Comparison of ENCODE assay signal across 8 cellular contexts in the genomic region with DNA sequence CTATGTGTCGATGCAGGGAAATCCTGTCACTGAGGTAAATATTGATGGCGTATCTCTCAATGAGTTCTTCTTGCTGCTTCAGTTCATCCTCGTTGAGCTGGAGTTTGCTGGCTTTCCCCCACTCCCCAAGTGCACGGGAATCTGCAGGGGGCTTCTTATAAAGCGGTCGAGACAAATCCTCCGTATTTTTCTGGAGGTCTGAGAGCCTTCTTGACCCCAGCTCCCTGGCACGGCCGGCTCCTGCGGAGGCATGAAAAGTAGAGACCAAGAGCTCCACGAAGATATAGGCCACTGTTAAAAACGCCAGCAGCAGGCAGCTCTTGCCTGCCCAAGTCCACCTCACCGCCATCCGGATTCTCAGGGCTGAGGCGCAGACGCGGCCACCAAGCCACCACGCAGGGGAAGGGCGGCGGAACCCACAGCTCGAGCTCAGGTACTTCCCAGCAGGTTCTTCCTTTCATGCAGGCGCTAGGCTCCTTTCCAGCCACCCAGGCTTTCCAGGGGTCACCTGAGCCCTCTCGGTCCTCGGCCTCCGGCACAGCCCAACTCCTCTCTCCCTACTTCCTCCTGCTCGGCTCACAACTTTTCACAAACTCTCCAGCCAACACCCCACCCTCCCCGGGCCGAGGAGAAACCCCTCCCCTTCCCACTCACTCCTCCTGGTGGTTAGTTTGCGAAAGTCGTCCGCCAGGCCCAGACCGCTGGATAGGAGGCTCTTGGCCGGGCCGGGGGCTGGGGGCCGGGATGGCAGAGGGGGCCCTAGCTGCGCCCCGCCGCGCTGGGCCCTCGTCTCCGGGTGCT. TPM values are rescaled to one million over a fixed set of nuclear protein-coding genes. Genes with fewer than 3 reads are reported as not detected.
DNase-seq lines count a peak whose midpoint lies in the region; ATAC-seq and TF ChIP-seq lines count a peak whose summit lies in the region.

A gene (minus strand): TSS at position 596 of the 801 bp plus-strand sequence. CDS start 247 bp downstream, at position 349.

- CTCF ChIA-PET in activated naive CD4-positive, alpha-beta T cell treated with anti-CD3 and anti-CD28 coated beads, Interleukin-2, amount 10 ng/mL, durations not matched to agents 7 days and 5 days (lab: Charles Lee): interaction anchor here (0.6 to 10.3 kb wide), 16 partner anchors 7 to 943 kb away, joined by 3 to 125 read pairs (median 4); a partner anchor contains a TSS

- intact Hi-C loops in testis (cut with DNase I; ENCODE audit: low total_unique reads): loop anchor here (10.0 kb wide), 1 partner anchor 50 kb away; no protein-coding TSS in a partner anchor

- peak within 1 kb of the TSS; percentile 85 for H3K4me3 ChIP-seq in Jurkat, Clone E6-1 (ENCODE audit: low read length)
- H3K4me3 ChIP-seq in testis: peak within 1 kb of the TSS; percentile 70 to 98

- no peaks in the 10 kb centered on the region for H3K9me3 ChIP-seq in testis

- no peaks in the 10 kb centered on the region for H3K27me3 ChIP-seq in testis

- no peaks in the 10 kb centered on the region for H3K27me3 Mint-ChIP-seq in activated naive CD4-positive, alpha-beta T cell treated with anti-CD3 and anti-CD28 coated beads, Interleukin-2, amount 10 ng/mL, durations not matched to agents 7 days and 5 days

- peak; percentile 41 to 61 (median 56) for TF ChIP-seq CTCF in testis (IDR thresholded peaks at IDR 0.05)

- DNase-seq in ELF-1 (ENCODE audit: low read depth, low spot score) (peak; percentile 89), SK-MEL-5 (ENCODE audit: low read depth, low spot score) (peak; percentile 90), globus pallidus (ENCODE audit: low spot score) (peak; percentile 84), occipital lobe (lab: John Stamatoyannopoulos, UW) (peak; percentile 38), testis (peak; percentile 91)
- DNase-seq in Jurkat, Clone E6-1 (ENCODE audit: low read depth, low spot score): peak; percentile 62
- DNase-seq in activated naive CD4-positive, alpha-beta T cell treated with anti-CD3 and anti-CD28 coated beads, Interleukin-2, amount 10 ng/mL, durations not matched to agents 7 days and 5 days: peak; percentile 86

- H3K9me3 Mint-ChIP-seq in activated naive CD4-positive, alpha-beta T cell treated with anti-CD3 and anti-CD28 coated beads, Interleukin-2, amount 10 ng/mL, durations not matched to agents 7 days and 5 days: no peaks in the 10 kb centered on the region

- peak within 1 kb of the TSS; percentile 91 to 95 for H3K27ac ChIP-seq in testis

- H3K4me1 Mint-ChIP-seq in activated naive CD4-positive, alpha-beta T cell treated with anti-CD3 and anti-CD28 coated beads, Interleukin-2, amount 10 ng/mL, durations not matched to agents 7 days and 5 days: peaks cover 66% of the 10 kb centered on the region

- peak within 1 kb of the TSS; percentile 95 for H3K4me3 Mint-ChIP-seq in activated naive CD4-positive, alpha-beta T cell treated with anti-CD3 and anti-CD28 coated beads, Interleukin-2, amount 10 ng/mL, durations not matched to agents 7 days and 5 days

- TF ChIP-seq POLR2A in testis (IDR thresholded peaks at IDR 0.05): no peak

- no peaks in the 10 kb centered on the region for H3K36me3 ChIP-seq in testis (ENCODE audit: low read depth, missing control alignments)

- peaks cover 14% of the 10 kb centered on the region for H3K4me1 ChIP-seq in testis

- H3K36me3 Mint-ChIP-seq in activated naive CD4-positive, alpha-beta T cell treated with anti-CD3 and anti-CD28 coated beads, Interleukin-2, amount 10 ng/mL, durations not matched to agents 7 days and 5 days: peaks cover 40% of the 10 kb centered on the region

- WGBS in testis, 2 donors: 1 to 3% methylated on average over 19 to 41 of the region's 41 CpGs

- H3K27ac Mint-ChIP-seq in activated naive CD4-positive, alpha-beta T cell treated with anti-CD3 and anti-CD28 coated beads, Interleukin-2, amount 10 ng/mL, durations not matched to agents 7 days and 5 days: peak within 1 kb of the TSS; percentile 92

- ATAC-seq in GM21576 (IDR thresholded peaks at IDR 0.05; ENCODE audit: unreplicated experiment): peak; percentile 67

- in situ Hi-C loops in SK-MEL-5 (cut with HindIII; ENCODE audit: low pct_unique_long_range_greater_than_20kb, low sequenced_read_pairs): no loop called here

RNA-seq across cellular contexts. Expression of the gene that starts here (rescaled TPM):
- polyA plus RNA-seq in Jurkat, Clone E6-1 (2012; ENCODE audit: insufficient read depth, insufficient read length): not detected
- total RNA-seq in SK-MEL-5 (2014; rRNA removed; shearing (Covaris generic)): 5.7 and 7.7 TPM in 2 replicates
- 2.5 and 2.9 TPM in 2 replicates for polyA plus RNA-seq in SK-MEL-5 (2015; cell fraction: cytosol; rRNA removed)
- 3.4 and 5.6 TPM in 2 replicates for polyA plus RNA-seq in SK-MEL-5 (2015; cell fraction: nucleus; rRNA removed)
- 3.3 TPM for total RNA-seq in occipital lobe
- 1 to 10 TPM; 3.4 to 4.3 TPM for total RNA-seq in testis
- 1.8 TPM for polyA plus RNA-seq in testis (ENCODE audit: insufficient read depth, low read depth, low replicate concordance)

Comparison
In these comparisons a context has a peak if more than half of its experiments do, and no peak if none do; other contexts are left out.
1. Peak in every context shown above with its lines: DNase-seq, ATAC-seq, H3K4me3 ChIP-seq and H3K27ac ChIP-seq.
2. DNase-seq: peak in every context shown above with its lines; median percentile 91 in testis; 90 in SK-MEL-5; 89 in ELF-1; 86 in activated naive CD4-positive, alpha-beta T cell treated with anti-CD3 and anti-CD28 coated beads, Interleukin-2, amount 10 ng/mL, durations not matched to agents 7 days and 5 days; 84 in globus pallidus; 62 in Jurkat, Clone E6-1; 38 in occipital lobe.